1 cellular context compared by ENCODE assay signal in genomic region chr13:102484329-102484728, GRCh38.
TF ChIP-seq lines count a peak whose summit lies in the region.

No MANE protein-coding gene starts in this region.

TF ChIP-seq in GM23338, 12 proteins besides CTCF, POLR2A, EP300 and RAD21 (continued from another document):
- no peak for TF ChIP-seq ZNF462 (CRISPR knock-in tag; IDR thresholded peaks at IDR 0.05)
- no peak for TF ChIP-seq NANOG (IDR thresholded peaks at IDR 0.05; ENCODE audit: borderline replicate concordance)
- TF ChIP-seq EZH2 (IDR thresholded peaks at IDR 0.05; ENCODE audit: low read depth, unreplicated experiment), result no peak
- TF ChIP-seq POLR2AphosphoS5 (IDR thresholded peaks at IDR 0.05; ENCODE audit: low read depth), result no peak
TF ChIP-seq in GM23338: peak in this region for 0.
